8 cellular contexts compared by ENCODE assay signal in genomic region chr14:39102969-39103957, GRCh38. TPM values are rescaled to one million over a fixed set of nuclear protein-coding genes. Genes with fewer than 3 reads are reported as not detected.
A peak's percentile ranks its signal among the peaks of the same experiment; 100 is the strongest.
DNase-seq lines count a peak whose midpoint lies in the region; ATAC-seq and TF ChIP-seq lines count a peak whose summit lies in the region.

TSS of gene SEC23A (minus strand) at chr14:39103235. CDS start at chr14:39096118, 7,117 bp downstream.

- no peaks in the 10 kb centered on the region for H3K27me3 ChIP-seq in esophagus (ENCODE audit: control insufficient read depth in 1 of 2, insufficient read depth in 2 of 2, low read length in 2 of 2)
- H3K27me3 ChIP-seq in muscle layer of colon (ENCODE audit: control insufficient read depth in 1 of 2, insufficient read depth in 2 of 2, low read length in 2 of 2) = no peaks in the 10 kb centered on the region

- H3K4me1 ChIP-seq in esophagus (ENCODE audit: control insufficient read depth in 2 of 2, insufficient read depth in 2 of 2, low read length in 1 of 2) (no peaks in the 10 kb centered on the region), muscle layer of colon (ENCODE audit: insufficient read depth, low read length) (peaks cover 21% of the 10 kb centered on the region)

- H3K36me3 ChIP-seq in esophagus (ENCODE audit: control insufficient read depth in 2 of 2, insufficient read depth in 2 of 2, low read length in 1 of 2) (no peaks in the 10 kb centered on the region), muscle layer of colon (ENCODE audit: insufficient read depth, low read length) (no peaks in the 10 kb centered on the region)

- peak within 1 kb of the TSS; percentile 66 to 87 for H3K4me3 ChIP-seq in esophagus (ENCODE audit: low read depth in 1 of 2, low read length in 2 of 2)
- H3K4me3 ChIP-seq in muscle layer of colon (ENCODE audit: low read depth in 1 of 2, low read length in 2 of 2) = peak within 1 kb of the TSS; percentile 72 to 89

- no peak for TF ChIP-seq EP300 in Ishikawa (IDR thresholded peaks at IDR 0.05; ENCODE audit: borderline replicate concordance)

- DNase-seq in DMS153 treated with DMSO at 0.1 percent for 48 hours (lab: John Stamatoyannopoulos, UW; ENCODE audit: unreplicated experiment) (peak; percentile 69), OCI-M2 (lab: John Stamatoyannopoulos, UW; ENCODE audit: unreplicated experiment) (peak; percentile 72)
- DNase-seq in activated T-cell treated with anti-CD3 and anti-CD28 coated beads, Interleukin-2, amount 50 U/mL, for 1 hour = peak; percentile 83
- peak; percentile 71 for DNase-seq in stimulated activated CD8-positive, alpha-beta memory T cell treated with anti-CD3 and anti-CD28 coated beads, Interleukin-7, amount 100 ng/mL, for 24 hours (ENCODE audit: low read depth)

- no peak for TF ChIP-seq RAD21 in Ishikawa (IDR thresholded peaks at IDR 0.05; ENCODE audit: low read depth)

- H3K9me3 ChIP-seq in esophagus (ENCODE audit: control insufficient read depth in 2 of 2, insufficient read depth in 1 of 2, low read depth in 1 of 2, low read length in 1 of 2) = no peaks in the 10 kb centered on the region
- no peaks in the 10 kb centered on the region for H3K9me3 ChIP-seq in muscle layer of colon (ENCODE audit: low read length)

- H3K27ac ChIP-seq in esophagus (ENCODE audit: low read depth in 2 of 2, low read length in 1 of 2) (peak within 1 kb of the TSS; percentile 94 to 99), muscle layer of colon (ENCODE audit: low read depth, low read length) (peak within 1 kb of the TSS; percentile 99)

- WGBS in esophagus, 2 donors = 0% methylated on average over 58 of the region's 58 CpGs

- ATAC-seq in GM21619 (IDR thresholded peaks at IDR 0.05; ENCODE audit: unreplicated experiment) = peak; percentile 85

- peak within 1 kb of the TSS; percentile 86 for H3K9ac ChIP-seq in muscle layer of colon (ENCODE audit: low read length)

TF ChIP-seq in Ishikawa, 13 proteins besides CTCF, POLR2A, EP300 and RAD21:
- TF ChIP-seq ZBTB7A (IDR thresholded peaks at IDR 0.05; ENCODE audit: low read depth) = peak; percentile 85
- TF ChIP-seq TEAD4 (IDR thresholded peaks at IDR 0.05) = no peak
- peak; percentile 68 for TF ChIP-seq CEBPB (IDR thresholded peaks at IDR 0.05)
- peak; percentile 84 for TF ChIP-seq YY1 (IDR thresholded peaks at IDR 0.05; ENCODE audit: low read depth)
- 0 out of 2 replicates have a peak, but pooled peaks have one; percentile 42 for TF ChIP-seq TCF12 (IDR thresholded peaks at IDR 0.05; ENCODE audit: low read depth)
- no peak for TF ChIP-seq REST (IDR thresholded peaks at IDR 0.05; ENCODE audit: low read depth)
- TF ChIP-seq USF1 (IDR thresholded peaks at IDR 0.05) = no peak
- TF ChIP-seq MAX (IDR thresholded peaks at IDR 0.05) = peak; percentile 60
- no peak for TF ChIP-seq NFIC (IDR thresholded peaks at IDR 0.05)
- TF ChIP-seq EGR1 (IDR thresholded peaks at IDR 0.05) = peak; percentile 26; the same call in 1 of the 2 replicates
- TF ChIP-seq TAF1 (IDR thresholded peaks at IDR 0.05; ENCODE audit: low read depth) = peak; percentile 72
- peak; percentile 58; the same call in 1 of the 2 replicates for TF ChIP-seq CREB1 (IDR thresholded peaks at IDR 0.05; ENCODE audit: low read depth)
- no peak for TF ChIP-seq FOXM1 (IDR thresholded peaks at IDR 0.05; ENCODE audit: borderline replicate concordance, low read depth)
TF ChIP-seq in Ishikawa: peak in this region for 8.

RNA-seq across cellular contexts. Expression of gene SEC23A, which starts in this region (rescaled TPM):
- 10 to 100 TPM in 1 of 2 donors, 1 to 10 TPM in 1; 5.9 to 12.2 TPM for polyA plus RNA-seq in esophagus

Comparison
In these comparisons a context has a peak if more than half of its experiments do, and no peak if none do; other contexts are left out.
1. Peak in every context shown above with its lines: DNase-seq, ATAC-seq, H3K4me3 ChIP-seq and H3K27ac ChIP-seq.